28 cellular contexts compared by ENCODE assay signal in the genomic region with DNA sequence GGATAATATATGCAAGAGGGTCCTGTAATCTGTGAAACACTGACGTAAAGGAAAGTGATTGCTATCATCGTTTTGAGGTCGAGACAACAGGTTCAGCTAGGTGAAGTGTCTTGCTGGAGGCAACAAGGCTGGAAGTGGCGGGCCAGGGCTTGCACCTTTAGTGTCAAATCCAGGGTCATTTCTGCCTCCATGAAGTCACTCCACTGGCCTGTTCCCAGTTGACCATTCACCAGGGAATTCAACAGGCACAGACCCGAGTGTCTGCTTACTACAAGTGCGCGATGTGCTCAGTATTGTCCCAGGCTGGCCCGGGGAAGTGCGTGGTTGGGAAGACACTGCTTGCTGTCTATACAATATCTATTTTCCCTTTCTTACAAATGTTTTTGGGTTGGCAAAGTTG.
"Had no signal": no experiment of that assay in that cellular context is flagged by ENCODE, and none has a peak within 500 bp of the region (broad histone marks: within the 10 kb centered on the region; RNA-seq: fewer than 3 reads in every experiment).

No MANE protein-coding gene starts in this region.

- ATAC-seq: effector memory CD8-positive, alpha-beta T cell; esophagus mucosa; foreskin keratinocyte; gastrocnemius medialis; gastroesophageal sphincter; heart left ventricle had no signal

- H3K4me3 ChIP-seq: colonic mucosa, coronary artery, dorsolateral prefrontal cortex, esophagus muscularis mucosa, esophagus squamous epithelium, gastrocnemius medialis, gastroesophageal sphincter, heart left ventricle had no signal

- H3K27ac ChIP-seq: colonic mucosa, coronary artery, epithelial cell of prostate, esophagus muscularis mucosa, esophagus squamous epithelium, foreskin keratinocyte, gastrocnemius medialis, gastroesophageal sphincter, heart left ventricle had no signal

- DNase-seq: colonic mucosa; cortex of kidney; dermis blood vessel endothelial cell; effector CD4-positive, alpha-beta T cell; effector CD8-positive, alpha-beta T cell; effector memory CD4-positive, alpha-beta T cell; effector memory CD8-positive, alpha-beta T cell; erythroblast; esophagus squamous epithelium; foreskin fibroblast; foreskin keratinocyte; foreskin melanocyte; gastrocnemius medialis; glutamatergic neuron; head of caudate nucleus had no signal

- H3K9me3 ChIP-seq: colonic mucosa, esophagus muscularis mucosa, esophagus squamous epithelium, gastrocnemius medialis, gastroesophageal sphincter, heart left ventricle had no signal

- FAIRE-seq: colon, endometrium, endothelial cell of umbilical vein, frontal cortex had no signal

- H3K9me3 Mint-ChIP-seq: dendritic cell treated with granulocyte-macrophage colony-stimulating factor and Interleukin-4, amounts not matched to agents 40 ng/mL and 50 ng/mL, for 4 days; effector memory CD8-positive, alpha-beta T cell; endodermal cell had no signal

- H3K27ac Mint-ChIP-seq: dendritic cell treated with granulocyte-macrophage colony-stimulating factor and Interleukin-4, amounts not matched to agents 40 ng/mL and 50 ng/mL, for 4 days; effector memory CD8-positive, alpha-beta T cell; endodermal cell had no signal

- H3K4me1 ChIP-seq: colonic mucosa, esophagus muscularis mucosa, esophagus squamous epithelium, foreskin keratinocyte, gastrocnemius medialis, gastroesophageal sphincter, heart left ventricle had no signal

- H3K27me3 ChIP-seq: colonic mucosa, dorsolateral prefrontal cortex, esophagus muscularis mucosa, heart left ventricle had no signal

- H3K4me3 Mint-ChIP-seq: dendritic cell treated with granulocyte-macrophage colony-stimulating factor and Interleukin-4, amounts not matched to agents 40 ng/mL and 50 ng/mL, for 4 days; effector memory CD8-positive, alpha-beta T cell; endodermal cell had no signal

- H3K36me3 ChIP-seq: colonic mucosa, esophagus muscularis mucosa, esophagus squamous epithelium, gastrocnemius medialis, gastroesophageal sphincter, heart left ventricle had no signal
